10 cellular contexts compared by ENCODE assay signal in genomic region chr20:8127553-8128255, GRCh38. TPM values are rescaled to one million over a fixed set of nuclear protein-coding genes. Genes with fewer than 3 reads are reported as not detected.
DNase-seq lines count a peak whose midpoint lies in the region; ATAC-seq, FAIRE-seq and TF ChIP-seq lines count a peak whose summit lies in the region.
"Had no signal": no experiment of that assay in that cellular context is flagged by ENCODE, and none has a peak within 500 bp of the region (broad histone marks: within the 10 kb centered on the region; RNA-seq: fewer than 3 reads in every experiment).

No MANE protein-coding gene starts in this region.

- no peak for TF ChIP-seq RAD21 in GM12878 (IDR thresholded peaks at IDR 0.05; ENCODE audit: insufficient read depth, low read depth, low read length)

- FAIRE-seq in GM12878 (lab: Jason Lieb, UNC) (peak; percentile 74), HTR-8/SVneo (lab: Jason Lieb, UNC) (no peak)

- no TSS peak for BruUV-seq in GM12878 (replicated peaks; lab: Mats Ljungman, UMichigan)

- TF ChIP-seq CTCF in GM12878 (IDR thresholded peaks at IDR 0.05 in 2 of 3, conservative IDR thresholded peaks at IDR 0.05 in 1 of 3; ENCODE audit: control insufficient read depth in 2 of 3, extremely low read depth in 1 of 3, insufficient read depth in 1 of 3, low read depth in 3 of 3, low read length in 3 of 3) (no peak), glutamatergic neuron (IDR thresholded peaks at IDR 0.05; ENCODE audit: partially characterized antibody, unreplicated experiment) (no peak)

- no peak overlapping the region for H3K27ac ChIP-seq in GM12878 (ENCODE audit: control insufficient read depth, insufficient read depth)
- H3K27ac ChIP-seq: uterus had no signal

- H3K27me3 ChIP-seq in GM12878 (replicated peaks in 1 of 2; ENCODE audit: control insufficient read depth in 2 of 2, insufficient read depth in 2 of 2, low read length in 1 of 2), result peaks cover 0 to under 1% of the 10 kb centered on the region in 2 experiments; a peak in 2 of 4 replicates
- H3K27me3 ChIP-seq: uterus had no signal

- peaks cover 1% of the 10 kb centered on the region for H3K4me1 Mint-ChIP-seq in glutamatergic neuron (ENCODE audit: low read depth, unreplicated experiment)

- RAD21 ChIA-PET in GM12878 (lab: Charles Lee; ENCODE audit: unreplicated experiment), result interaction anchor here (0.9 to 1.9 kb wide), 3 partner anchors 192 to 595 kb away, joined by 3 to 9 read pairs (median 6); no protein-coding TSS in a partner anchor

- H3K4me3 ChIP-seq in GM12878, result no peak overlapping the region
- H3K4me3 ChIP-seq: uterus had no signal

- SMC1A ChIA-PET in GM12878 (lab: Charles Lee; ENCODE audit: uncharacterized antibody, unreplicated experiment), result interaction anchor here (1.0 to 1.7 kb wide), 7 partner anchors 12 to 595 kb away, joined by 3 to 7 read pairs (median 3); no protein-coding TSS in a partner anchor

- WGBS in GM12878 (ENCODE audit: insufficient coverage, insufficient replicate concordance, low lambda C conversion rate, missing lambda C conversion rate), result 17% methylated on average over 6 of the region's 6 CpGs

- intact Hi-C loops in GM12878 (cut with micrococcal nuclease; ENCODE audit: unreplicated experiment), result loop anchor here (2.0 to 10.0 kb wide), 2 partner anchors 53 to 85 kb away; no protein-coding TSS in a partner anchor
- intact Hi-C loops in head of caudate nucleus (cut with DNase I), result no loop called here

- H3K36me3 Mint-ChIP-seq in glutamatergic neuron (ENCODE audit: unreplicated experiment), result no peaks in the 10 kb centered on the region

- TF ChIP-seq EP300 in GM12878 (IDR thresholded peaks at IDR 0.05; ENCODE audit: borderline replicate concordance in 1 of 2, control insufficient read depth in 1 of 2, low read depth in 2 of 2, low read length in 2 of 2), result peak; percentile 15 to 56; a peak in 2 of 4 replicates

- no peaks in the 10 kb centered on the region for H3K36me3 ChIP-seq in GM12878 (ENCODE audit: control insufficient read depth in 2 of 2, insufficient read depth in 2 of 2, low read length in 1 of 2)
- H3K36me3 ChIP-seq: uterus had no signal

- POLR2A ChIA-PET in GM12878 (lab: Charles Lee), result no interaction called here

- H3K9me3 Mint-ChIP-seq in glutamatergic neuron (ENCODE audit: unreplicated experiment), result no peaks in the 10 kb centered on the region

- no peaks in the 10 kb centered on the region for H3K79me2 ChIP-seq in GM12878 (ENCODE audit: control insufficient read depth, insufficient read depth, low read length)

- no peak overlapping the region for H2AFZ ChIP-seq in GM12878 (ENCODE audit: control insufficient read depth, low read depth, low read length)

- CTCF ChIA-PET in GM12878 (lab: Yijun Ruan, JAX), result interaction anchor here (0.6 to 3.0 kb wide), 13 partner anchors 9 to 595 kb away, joined by 3 to 14 read pairs (median 3); no protein-coding TSS in a partner anchor

- no peaks in the 10 kb centered on the region for H3K9me3 ChIP-seq in GM12878 (replicated peaks; ENCODE audit: control insufficient read depth, insufficient read depth, low read length)
- H3K9me3 ChIP-seq: uterus had no signal

- H3K27ac Mint-ChIP-seq in glutamatergic neuron (ENCODE audit: unreplicated experiment), result no peak overlapping the region

- DNase-seq in GM12878 (ENCODE audit: low read depth, low spot score) (peak; percentile 73), head of caudate nucleus (no peak), glutamatergic neuron (no peak), COLO668 (lab: John Stamatoyannopoulos, UW; ENCODE audit: unreplicated experiment) (no peak), HTR-8/SVneo (ENCODE audit: insufficient read length, low spot score) (no peak)
- DNase-seq: NCI-H69, uterus had no signal

- ATAC-seq in GM18858 (IDR thresholded peaks at IDR 0.05; ENCODE audit: unreplicated experiment) (peak; percentile 91), GM21360 (IDR thresholded peaks at IDR 0.05; ENCODE audit: unreplicated experiment) (peak; percentile 80), HG03060 (IDR thresholded peaks at IDR 0.05; ENCODE audit: low read depth, unreplicated experiment) (peak; percentile 81), GM12878 (peak; percentile 52)

- H3K27me3 Mint-ChIP-seq in glutamatergic neuron (ENCODE audit: unreplicated experiment), result no peaks in the 10 kb centered on the region

- H3K4me3 Mint-ChIP-seq in glutamatergic neuron (ENCODE audit: unreplicated experiment), result no peak overlapping the region

- no peaks in the 10 kb centered on the region for H4K20me1 ChIP-seq in GM12878 (ENCODE audit: control insufficient read depth, insufficient read depth)

- no peak for TF ChIP-seq POLR2A in GM12878 (IDR thresholded peaks at IDR 0.05; ENCODE audit: low read depth, low read length)

- in situ Hi-C loops in GM12878 (cut with MboI), result no loop called here

- H3K4me2 ChIP-seq in GM12878 (ENCODE audit: control insufficient read depth, insufficient read depth), result no peak overlapping the region

- H3K9ac ChIP-seq in GM12878 (ENCODE audit: control insufficient read depth, insufficient read depth, low read length), result no peak overlapping the region

- peaks cover 10% of the 10 kb centered on the region; the same call in 1 of the 2 replicates for H3K4me1 ChIP-seq in GM12878 (ENCODE audit: control insufficient read depth, insufficient read depth, low read length)
- H3K4me1 ChIP-seq: uterus had no signal

TF ChIP-seq in GM12878, 131 proteins besides CTCF, POLR2A, EP300 and RAD21 (continues in another document):
- TF ChIP-seq CEBPB (IDR thresholded peaks at IDR 0.05; ENCODE audit: borderline replicate concordance in 1 of 2, low read depth in 2 of 2, low read length in 2 of 2), result no peak
- no peak for TF ChIP-seq GABPA (IDR thresholded peaks at IDR 0.05; ENCODE audit: low read depth)
- peak; percentile 78 for TF ChIP-seq FOXM1 (IDR thresholded peaks at IDR 0.05; ENCODE audit: low read depth, low read length)
- TF ChIP-seq NKRF (conservative IDR thresholded peaks at IDR 0.05), result no peak
- no peak for TF ChIP-seq ESRRA (IDR thresholded peaks at IDR 0.05; ENCODE audit: low read length)
- TF ChIP-seq ZNF687 (IDR thresholded peaks at IDR 0.05), result no peak

RNA-seq across cellular contexts. Expression of gene PLCB1, which starts 4.4 kb away (rescaled TPM):
- total RNA-seq in GM12878 (2013; cell fraction: nucleolus; rRNA removed), result 70.7 and 70.9 TPM in 2 replicates
- total RNA-seq in GM12878 (2014; rRNA removed) (0.23 and 0.76 TPM in 2 replicates), GM12878 (2014; rRNA removed; fragmentation: Illumina TruSeq; extraction: Trizol) (0.09 and 0.27 TPM in 2 replicates), GM12878 (2021) (0.36 and 0.48 TPM in 2 replicates), glutamatergic neuron (ENCODE audit: unreplicated experiment) (37.4 TPM)
- polyA plus RNA-seq in GM12878 (2011; ENCODE audit: low read depth), result 0.25 TPM
- polyA plus RNA-seq in GM12878 (2011; rRNA removed) (5.3 and 7.7 TPM in 2 replicates), GM12878 (2014; fragmentation: Illumina TruSeq; extraction: Trizol) (0.06 and 0.12 TPM in 2 replicates), GM12878 (2014; fragmentation: Nextera tagmentation; extraction: Ambion mirVana) (under 1 TPM in 1 of 2 experiments, not detected in 1; 0.05 TPM), GM12878 (2014; rRNA removed) (0.06 and 0.17 TPM in 2 replicates), GM12878 (2016; fragmentation: Nextera tagmentation; extraction: Ambion mirVana) (under 1 TPM; 0.10 to 0.16 TPM)
- polyA plus RNA-seq in GM12878 (2011; cell fraction: cytosol; rRNA removed), result 2.3 and 2.9 TPM in 2 replicates
- polyA plus RNA-seq in GM12878 (2011; cell fraction: nucleus; rRNA removed), result 6.1 and 6.2 TPM in 2 replicates
- 0.08 TPM in 1 of 2 replicates, not detected in the other for polyA plus RNA-seq in GM12878 (2012)
- 16.2 and 18.2 TPM in 2 replicates for polyA minus RNA-seq in GM12878 (2011; rRNA and poly(A)+ RNA removed)
- polyA minus RNA-seq in GM12878 (2011; cell fraction: cytosol; rRNA and poly(A)+ RNA removed), result 1.9 and 4.2 TPM in 2 replicates
- 38.3 and 61.8 TPM in 2 replicates for polyA minus RNA-seq in GM12878 (2011; cell fraction: nucleus; rRNA and poly(A)+ RNA removed)
